Comparison of ENCODE assay signal across 27 cellular contexts in genomic region chr20:62845416-62845815, GRCh38. TPM values are rescaled to one million over a fixed set of nuclear protein-coding genes. Genes with fewer than 3 reads are reported as not detected.
"Had no signal": no experiment of that assay in that cellular context is flagged by ENCODE, and none has a peak within 500 bp of the region (broad histone marks: within the 10 kb centered on the region; RNA-seq: fewer than 3 reads in every experiment).

No MANE protein-coding gene starts in this region.

- H3K9me3 Mint-ChIP-seq: immature natural killer cell; neural progenitor cell; stimulated activated memory B cell treated with anti-CD40 and anti-IgM and Interleukin-4, amounts not matched to agents 10 μg/mL and 1 μg/mL and 100 μg/mL, for 72 hours; stimulated activated naive CD8-positive, alpha-beta T cell treated with anti-CD3 and anti-CD28 coated beads, Interleukin-15, Interleukin-2, amounts not matched to agents 100 ng/mL and 50 ng/mL, for 24 hours had no signal

- H3K27ac ChIP-seq: coronary artery, esophagus squamous epithelium, lower lobe of right lung, neural progenitor cell, parathyroid adenoma, right atrium auricular region, sigmoid colon, spleen, thoracic aorta, upper lobe of left lung had no signal

- H3K4me3 ChIP-seq: coronary artery, esophagus squamous epithelium, lower lobe of right lung, mucosa of descending colon, neural progenitor cell, right atrium auricular region, sigmoid colon, spleen, thoracic aorta, tibial nerve, upper lobe of left lung had no signal

- H3K9me3 ChIP-seq: esophagus squamous epithelium, lower lobe of right lung, mucosa of descending colon, right atrium auricular region, sigmoid colon, spleen, thoracic aorta, tibial nerve, upper lobe of left lung had no signal

- ATAC-seq: lower lobe of right lung; naive thymus-derived CD4-positive, alpha-beta T cell; stimulated activated memory B cell treated with anti-CD40 and anti-IgM and Interleukin-4, amounts not matched to agents 10 μg/mL and 1 μg/mL and 100 μg/mL, for 72 hours had no signal

- H3K27ac Mint-ChIP-seq: immature natural killer cell; naive thymus-derived CD4-positive, alpha-beta T cell; neural progenitor cell; progenitor cell of endocrine pancreas; stimulated activated memory B cell treated with anti-CD40 and anti-IgM and Interleukin-4, amounts not matched to agents 10 μg/mL and 1 μg/mL and 100 μg/mL, for 72 hours; stimulated activated naive CD8-positive, alpha-beta T cell treated with anti-CD3 and anti-CD28 coated beads, Interleukin-15, Interleukin-2, amounts not matched to agents 100 ng/mL and 50 ng/mL, for 24 hours had no signal

- H3K27me3 Mint-ChIP-seq: naive thymus-derived CD4-positive, alpha-beta T cell; progenitor cell of endocrine pancreas; stimulated activated memory B cell treated with anti-CD40 and anti-IgM and Interleukin-4, amounts not matched to agents 10 μg/mL and 1 μg/mL and 100 μg/mL, for 72 hours; stimulated activated naive CD8-positive, alpha-beta T cell treated with anti-CD3 and anti-CD28 coated beads, Interleukin-15, Interleukin-2, amounts not matched to agents 100 ng/mL and 50 ng/mL, for 24 hours had no signal

- H3K4me3 Mint-ChIP-seq: immature natural killer cell; naive thymus-derived CD4-positive, alpha-beta T cell; neural progenitor cell; stimulated activated memory B cell treated with anti-CD40 and anti-IgM and Interleukin-4, amounts not matched to agents 10 μg/mL and 1 μg/mL and 100 μg/mL, for 72 hours; stimulated activated naive CD8-positive, alpha-beta T cell treated with anti-CD3 and anti-CD28 coated beads, Interleukin-15, Interleukin-2, amounts not matched to agents 100 ng/mL and 50 ng/mL, for 24 hours had no signal

- H3K4me1 Mint-ChIP-seq: immature natural killer cell had no signal

- H3K4me1 ChIP-seq: esophagus squamous epithelium, lower lobe of right lung, parathyroid adenoma, right atrium auricular region, sigmoid colon, spleen, upper lobe of left lung had no signal

- H3K9ac ChIP-seq: neural progenitor cell, parathyroid adenoma had no signal

- DNase-seq: central memory CD4-positive, alpha-beta T cell; dermis blood vessel endothelial cell; effector memory CD4-positive, alpha-beta T cell; erythroblast; esophagus squamous epithelium; foreskin melanocyte; immature natural killer cell; islet precursor cell; kidney glomerular epithelial cell; left colon; lower lobe of right lung; mucosa of descending colon; naive thymus-derived CD4-positive, alpha-beta T cell; spleen; stimulated activated CD4-positive, alpha-beta T cell treated with anti-CD3 and anti-CD28 coated beads, Interleukin-4, amount 100 ng/mL, for 4 hours; upper lobe of left lung had no signal

- H3K27me3 ChIP-seq: esophagus squamous epithelium, neural progenitor cell, right atrium auricular region, spleen, tibial nerve, upper lobe of left lung had no signal

- H3K36me3 ChIP-seq: lower lobe of right lung, neural progenitor cell, right atrium auricular region, thoracic aorta had no signal

RNA-seq across cellular contexts. Expression of gene COL9A3, which starts 28.6 kb away (rescaled TPM):
- total RNA-seq: osteoblast had no signal
